In genomic region chr1:220750126-220750525, GRCh38 we compare ENCODE assay signal across 1 cellular context.
TF ChIP-seq lines count a peak whose summit lies in the region.

No MANE protein-coding gene starts in this region.

TF ChIP-seq in HCT116, 20 proteins besides CTCF, POLR2A, EP300 and RAD21 (continued from another document):
- TF ChIP-seq REST (IDR thresholded peaks at IDR 0.05; ENCODE audit: low read depth) = no peak
- TF ChIP-seq SRF (IDR thresholded peaks at IDR 0.05; ENCODE audit: low read depth) = no peak
- no peak for TF ChIP-seq EGR1 (IDR thresholded peaks at IDR 0.05; ENCODE audit: low read depth)
- TF ChIP-seq FOSL1 (IDR thresholded peaks at IDR 0.05; ENCODE audit: low read depth) = no peak
- TF ChIP-seq EZH2phosphoT487 (IDR thresholded peaks at IDR 0.05; ENCODE audit: borderline replicate concordance) = no peak
- TF ChIP-seq, protein P1, sequence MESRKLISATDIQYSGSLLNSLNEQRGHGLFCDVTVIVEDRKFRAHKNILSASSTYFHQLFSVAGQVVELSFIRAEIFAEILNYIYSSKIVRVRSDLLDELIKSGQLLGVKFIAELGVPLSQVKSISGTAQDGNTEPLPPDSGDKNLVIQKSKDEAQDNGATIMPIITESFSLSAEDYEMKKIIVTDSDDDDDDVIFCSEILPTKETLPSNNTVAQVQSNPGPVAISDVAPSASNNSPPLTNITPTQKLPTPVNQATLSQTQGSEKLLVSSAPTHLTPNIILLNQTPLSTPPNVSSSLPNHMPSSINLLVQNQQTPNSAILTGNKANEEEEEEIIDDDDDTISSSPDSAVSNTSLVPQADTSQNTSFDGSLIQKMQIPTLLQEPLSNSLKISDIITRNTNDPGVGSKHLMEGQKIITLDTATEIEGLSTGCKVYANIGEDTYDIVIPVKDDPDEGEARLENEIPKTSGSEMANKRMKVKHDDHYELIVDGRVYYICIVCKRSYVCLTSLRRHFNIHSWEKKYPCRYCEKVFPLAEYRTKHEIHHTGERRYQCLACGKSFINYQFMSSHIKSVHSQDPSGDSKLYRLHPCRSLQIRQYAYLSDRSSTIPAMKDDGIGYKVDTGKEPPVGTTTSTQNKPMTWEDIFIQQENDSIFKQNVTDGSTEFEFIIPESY (IDR thresholded peaks at IDR 0.05; ENCODE audit: extremely low read depth, insufficient replicate concordance, low read length) = no peak
- TF ChIP-seq ELF1 (IDR thresholded peaks at IDR 0.05; ENCODE audit: borderline replicate concordance, low read depth) = no peak
- no peak for TF ChIP-seq ZNF274 (IDR thresholded peaks at IDR 0.05; ENCODE audit: low read depth, low read length)
- no peak for TF ChIP-seq EZH2 (IDR thresholded peaks at IDR 0.05)
- no peak for TF ChIP-seq SIN3A (IDR thresholded peaks at IDR 0.05; ENCODE audit: low read depth)
- no peak for TF ChIP-seq JUND (IDR thresholded peaks at IDR 0.05)
- TF ChIP-seq CBX3 (IDR thresholded peaks at IDR 0.05; ENCODE audit: low read depth) = no peak
- no peak for TF ChIP-seq TCF7L2 (IDR thresholded peaks at IDR 0.05; ENCODE audit: borderline replicate concordance, extremely low read depth, insufficient read depth, insufficient read length)
- no peak for TF ChIP-seq CEBPB (IDR thresholded peaks at IDR 0.05; ENCODE audit: low read depth)
- no peak for TF ChIP-seq POLR2AphosphoS5 (IDR thresholded peaks at IDR 0.05; ENCODE audit: low read depth, low read length)
- no peak for TF ChIP-seq YY1 (IDR thresholded peaks at IDR 0.05; ENCODE audit: extremely low read depth, insufficient replicate concordance, low read depth, low read length)
- no peak for TF ChIP-seq SP1 (IDR thresholded peaks at IDR 0.05; ENCODE audit: low read depth)
- TF ChIP-seq, protein P2, sequence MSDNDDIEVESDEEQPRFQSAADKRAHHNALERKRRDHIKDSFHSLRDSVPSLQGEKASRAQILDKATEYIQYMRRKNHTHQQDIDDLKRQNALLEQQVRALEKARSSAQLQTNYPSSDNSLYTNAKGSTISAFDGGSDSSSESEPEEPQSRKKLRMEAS (IDR thresholded peaks at IDR 0.05) = no peak
